ENCODE assay signal across 1 cellular context in the genomic region with DNA sequence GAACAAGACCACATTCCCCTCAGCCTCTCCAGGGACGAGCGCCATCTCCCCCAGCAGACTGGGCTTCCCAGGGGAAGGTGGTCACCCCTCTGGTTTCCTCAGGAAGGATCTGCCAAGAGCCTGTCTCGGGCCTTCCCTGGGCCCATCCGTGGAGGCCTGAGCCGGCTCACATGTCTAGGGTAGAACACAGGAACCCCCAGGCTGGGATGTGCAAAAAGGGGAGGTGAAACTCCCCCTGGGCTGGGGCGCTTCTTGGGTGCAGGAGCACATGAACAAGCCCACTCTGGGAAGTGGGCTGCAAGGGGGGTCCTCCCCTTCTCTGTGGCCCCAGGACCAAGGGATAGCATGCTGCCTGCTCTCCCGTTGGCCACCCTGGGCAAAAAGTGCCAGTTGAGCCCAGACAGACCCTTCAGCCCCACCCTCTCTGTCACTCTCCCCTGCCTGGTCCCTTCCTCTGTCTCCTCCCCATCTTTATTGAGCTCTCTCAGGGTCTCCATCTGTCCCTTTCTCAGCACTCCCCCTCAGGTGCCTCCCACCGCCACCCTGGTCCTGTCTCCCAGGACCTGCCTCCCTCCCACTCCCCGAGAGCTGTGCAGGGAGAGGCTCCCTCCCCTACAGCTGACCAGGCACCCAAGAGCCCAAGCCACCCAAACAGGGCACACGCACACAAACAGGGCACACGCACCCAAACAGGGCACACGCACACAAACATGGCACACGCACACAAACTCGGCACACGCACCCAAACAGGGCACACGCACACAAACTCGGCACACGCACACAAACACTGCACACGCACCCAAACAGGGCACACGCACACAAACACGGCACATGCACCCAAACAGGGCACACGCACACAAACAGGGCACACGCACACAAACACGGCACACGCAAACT.
TF ChIP-seq lines count a peak whose summit lies in the region.

No MANE protein-coding gene starts in this region.

TF ChIP-seq in H1, 55 proteins besides CTCF, POLR2A, EP300 and RAD21:
- TF ChIP-seq ZNF274 (IDR thresholded peaks at IDR 0.05; ENCODE audit: borderline replicate concordance, extremely low read depth, low read length) (no peak), RFX5 (IDR thresholded peaks at IDR 0.05; ENCODE audit: borderline replicate concordance, low read depth, low read length) (no peak), CEBPB (IDR thresholded peaks at IDR 0.05; ENCODE audit: low read depth, low read length) (no peak), CBX8 (IDR thresholded peaks at IDR 0.05; ENCODE audit: borderline replicate concordance, low read depth, low read length) (no peak), POLR2AphosphoS5 (IDR thresholded peaks at IDR 0.05; ENCODE audit: low read depth, low read length) (no peak), EGR1 (IDR thresholded peaks at IDR 0.05; ENCODE audit: borderline replicate concordance, low read depth, low read length) (no peak; the same call in 1 of the 2 replicates), CHD1 (IDR thresholded peaks at IDR 0.05; ENCODE audit: low read depth, low read length) (no peak), SIRT6 (IDR thresholded peaks at IDR 0.05; ENCODE audit: low read length) (no peak), TAF1 (IDR thresholded peaks at IDR 0.05; ENCODE audit: low read depth, low read length) (no peak), FOSL1 (IDR thresholded peaks at IDR 0.05; ENCODE audit: insufficient read depth, low read depth, low read length) (no peak), CBX5 (IDR thresholded peaks at IDR 0.05; ENCODE audit: low read depth, low read length) (no peak), BRCA1 (IDR thresholded peaks at IDR 0.05; ENCODE audit: low read depth, low read length) (no peak), SAP30 (IDR thresholded peaks at IDR 0.05; ENCODE audit: insufficient read depth, insufficient replicate concordance, low read length) (no peak), JUN (IDR thresholded peaks at IDR 0.05; ENCODE audit: low read depth, low read length) (no peak), YY1 (IDR thresholded peaks at IDR 0.05; ENCODE audit: low read depth, low read length) (no peak)
- TF ChIP-seq, protein P1, sequence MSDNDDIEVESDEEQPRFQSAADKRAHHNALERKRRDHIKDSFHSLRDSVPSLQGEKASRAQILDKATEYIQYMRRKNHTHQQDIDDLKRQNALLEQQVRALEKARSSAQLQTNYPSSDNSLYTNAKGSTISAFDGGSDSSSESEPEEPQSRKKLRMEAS (IDR thresholded peaks at IDR 0.05), result no peak
- TF ChIP-seq, protein P2, sequence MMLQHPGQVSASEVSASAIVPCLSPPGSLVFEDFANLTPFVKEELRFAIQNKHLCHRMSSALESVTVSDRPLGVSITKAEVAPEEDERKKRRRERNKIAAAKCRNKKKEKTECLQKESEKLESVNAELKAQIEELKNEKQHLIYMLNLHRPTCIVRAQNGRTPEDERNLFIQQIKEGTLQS (IDR thresholded peaks at IDR 0.05; ENCODE audit: insufficient read depth, low read depth, low read length), result no peak
- TF ChIP-seq, protein P3, sequence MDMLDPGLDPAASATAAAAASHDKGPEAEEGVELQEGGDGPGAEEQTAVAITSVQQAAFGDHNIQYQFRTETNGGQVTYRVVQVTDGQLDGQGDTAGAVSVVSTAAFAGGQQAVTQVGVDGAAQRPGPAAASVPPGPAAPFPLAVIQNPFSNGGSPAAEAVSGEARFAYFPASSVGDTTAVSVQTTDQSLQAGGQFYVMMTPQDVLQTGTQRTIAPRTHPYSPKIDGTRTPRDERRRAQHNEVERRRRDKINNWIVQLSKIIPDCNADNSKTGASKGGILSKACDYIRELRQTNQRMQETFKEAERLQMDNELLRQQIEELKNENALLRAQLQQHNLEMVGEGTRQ (IDR thresholded peaks at IDR 0.05; ENCODE audit: low read length), result no peak
- TF ChIP-seq, protein P4, sequence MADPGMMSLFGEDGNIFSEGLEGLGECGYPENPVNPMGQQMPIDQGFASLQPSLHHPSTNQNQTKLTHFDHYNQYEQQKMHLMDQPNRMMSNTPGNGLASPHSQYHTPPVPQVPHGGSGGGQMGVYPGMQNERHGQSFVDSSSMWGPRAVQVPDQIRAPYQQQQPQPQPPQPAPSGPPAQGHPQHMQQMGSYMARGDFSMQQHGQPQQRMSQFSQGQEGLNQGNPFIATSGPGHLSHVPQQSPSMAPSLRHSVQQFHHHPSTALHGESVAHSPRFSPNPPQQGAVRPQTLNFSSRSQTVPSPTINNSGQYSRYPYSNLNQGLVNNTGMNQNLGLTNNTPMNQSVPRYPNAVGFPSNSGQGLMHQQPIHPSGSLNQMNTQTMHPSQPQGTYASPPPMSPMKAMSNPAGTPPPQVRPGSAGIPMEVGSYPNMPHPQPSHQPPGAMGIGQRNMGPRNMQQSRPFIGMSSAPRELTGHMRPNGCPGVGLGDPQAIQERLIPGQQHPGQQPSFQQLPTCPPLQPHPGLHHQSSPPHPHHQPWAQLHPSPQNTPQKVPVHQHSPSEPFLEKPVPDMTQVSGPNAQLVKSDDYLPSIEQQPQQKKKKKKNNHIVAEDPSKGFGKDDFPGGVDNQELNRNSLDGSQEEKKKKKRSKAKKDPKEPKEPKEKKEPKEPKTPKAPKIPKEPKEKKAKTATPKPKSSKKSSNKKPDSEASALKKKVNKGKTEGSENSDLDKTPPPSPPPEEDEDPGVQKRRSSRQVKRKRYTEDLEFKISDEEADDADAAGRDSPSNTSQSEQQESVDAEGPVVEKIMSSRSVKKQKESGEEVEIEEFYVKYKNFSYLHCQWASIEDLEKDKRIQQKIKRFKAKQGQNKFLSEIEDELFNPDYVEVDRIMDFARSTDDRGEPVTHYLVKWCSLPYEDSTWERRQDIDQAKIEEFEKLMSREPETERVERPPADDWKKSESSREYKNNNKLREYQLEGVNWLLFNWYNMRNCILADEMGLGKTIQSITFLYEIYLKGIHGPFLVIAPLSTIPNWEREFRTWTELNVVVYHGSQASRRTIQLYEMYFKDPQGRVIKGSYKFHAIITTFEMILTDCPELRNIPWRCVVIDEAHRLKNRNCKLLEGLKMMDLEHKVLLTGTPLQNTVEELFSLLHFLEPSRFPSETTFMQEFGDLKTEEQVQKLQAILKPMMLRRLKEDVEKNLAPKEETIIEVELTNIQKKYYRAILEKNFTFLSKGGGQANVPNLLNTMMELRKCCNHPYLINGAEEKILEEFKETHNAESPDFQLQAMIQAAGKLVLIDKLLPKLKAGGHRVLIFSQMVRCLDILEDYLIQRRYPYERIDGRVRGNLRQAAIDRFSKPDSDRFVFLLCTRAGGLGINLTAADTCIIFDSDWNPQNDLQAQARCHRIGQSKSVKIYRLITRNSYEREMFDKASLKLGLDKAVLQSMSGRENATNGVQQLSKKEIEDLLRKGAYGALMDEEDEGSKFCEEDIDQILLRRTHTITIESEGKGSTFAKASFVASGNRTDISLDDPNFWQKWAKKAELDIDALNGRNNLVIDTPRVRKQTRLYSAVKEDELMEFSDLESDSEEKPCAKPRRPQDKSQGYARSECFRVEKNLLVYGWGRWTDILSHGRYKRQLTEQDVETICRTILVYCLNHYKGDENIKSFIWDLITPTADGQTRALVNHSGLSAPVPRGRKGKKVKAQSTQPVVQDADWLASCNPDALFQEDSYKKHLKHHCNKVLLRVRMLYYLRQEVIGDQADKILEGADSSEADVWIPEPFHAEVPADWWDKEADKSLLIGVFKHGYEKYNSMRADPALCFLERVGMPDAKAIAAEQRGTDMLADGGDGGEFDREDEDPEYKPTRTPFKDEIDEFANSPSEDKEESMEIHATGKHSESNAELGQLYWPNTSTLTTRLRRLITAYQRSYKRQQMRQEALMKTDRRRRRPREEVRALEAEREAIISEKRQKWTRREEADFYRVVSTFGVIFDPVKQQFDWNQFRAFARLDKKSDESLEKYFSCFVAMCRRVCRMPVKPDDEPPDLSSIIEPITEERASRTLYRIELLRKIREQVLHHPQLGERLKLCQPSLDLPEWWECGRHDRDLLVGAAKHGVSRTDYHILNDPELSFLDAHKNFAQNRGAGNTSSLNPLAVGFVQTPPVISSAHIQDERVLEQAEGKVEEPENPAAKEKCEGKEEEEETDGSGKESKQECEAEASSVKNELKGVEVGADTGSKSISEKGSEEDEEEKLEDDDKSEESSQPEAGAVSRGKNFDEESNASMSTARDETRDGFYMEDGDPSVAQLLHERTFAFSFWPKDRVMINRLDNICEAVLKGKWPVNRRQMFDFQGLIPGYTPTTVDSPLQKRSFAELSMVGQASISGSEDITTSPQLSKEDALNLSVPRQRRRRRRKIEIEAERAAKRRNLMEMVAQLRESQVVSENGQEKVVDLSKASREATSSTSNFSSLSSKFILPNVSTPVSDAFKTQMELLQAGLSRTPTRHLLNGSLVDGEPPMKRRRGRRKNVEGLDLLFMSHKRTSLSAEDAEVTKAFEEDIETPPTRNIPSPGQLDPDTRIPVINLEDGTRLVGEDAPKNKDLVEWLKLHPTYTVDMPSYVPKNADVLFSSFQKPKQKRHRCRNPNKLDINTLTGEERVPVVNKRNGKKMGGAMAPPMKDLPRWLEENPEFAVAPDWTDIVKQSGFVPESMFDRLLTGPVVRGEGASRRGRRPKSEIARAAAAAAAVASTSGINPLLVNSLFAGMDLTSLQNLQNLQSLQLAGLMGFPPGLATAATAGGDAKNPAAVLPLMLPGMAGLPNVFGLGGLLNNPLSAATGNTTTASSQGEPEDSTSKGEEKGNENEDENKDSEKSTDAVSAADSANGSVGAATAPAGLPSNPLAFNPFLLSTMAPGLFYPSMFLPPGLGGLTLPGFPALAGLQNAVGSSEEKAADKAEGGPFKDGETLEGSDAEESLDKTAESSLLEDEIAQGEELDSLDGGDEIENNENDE (IDR thresholded peaks at IDR 0.05; ENCODE audit: insufficient replicate concordance, low read length), result no peak
